In genomic region chr7:22486597-22486996, GRCh38 we compare ENCODE assay signal across 18 cellular contexts. TPM values are rescaled to one million over a fixed set of nuclear protein-coding genes. Genes with fewer than 3 reads are reported as not detected.
"Had no signal": no experiment of that assay in that cellular context is flagged by ENCODE, and none has a peak within 500 bp of the region (broad histone marks: within the 10 kb centered on the region; RNA-seq: fewer than 3 reads in every experiment).

No MANE protein-coding gene starts in this region.

- H3K27me3 ChIP-seq: cardiac muscle cell, transverse colon had no signal

- H3K4me3 Mint-ChIP-seq: activated CD4-positive, alpha-beta memory T cell treated with anti-CD3 and anti-CD28 coated beads, Interleukin-2, amount 10 ng/mL, durations not matched to agents 7 days and 5 days; activated naive CD4-positive, alpha-beta T cell treated with anti-CD3 and anti-CD28 coated beads, Interleukin-2, amount 10 ng/mL, durations not matched to agents 7 days and 5 days; activated T-cell treated with anti-CD3 and anti-CD28 coated beads, Interleukin-2, amount 50 U/mL, for 24 hours; mesothelial cell of epicardium; T-helper 1 cell treated with Interleukin-12 subunit alpha and Interleukin-12 subunit beta and Interleukin-4 antibody, amounts not matched to agents 30 μg/mL and 1 μg/mL, for 36 hours had no signal

- H3K4me3 ChIP-seq: cardiac muscle cell, lower lobe of right lung, skin epidermis, transverse colon had no signal

- H3K9me3 ChIP-seq: lower lobe of right lung, transverse colon had no signal

- H3K9me3 Mint-ChIP-seq: activated CD4-positive, alpha-beta memory T cell treated with anti-CD3 and anti-CD28 coated beads, Interleukin-2, amount 10 ng/mL, durations not matched to agents 7 days and 5 days; activated naive CD4-positive, alpha-beta T cell treated with anti-CD3 and anti-CD28 coated beads, Interleukin-2, amount 10 ng/mL, durations not matched to agents 7 days and 5 days; activated T-cell treated with anti-CD3 and anti-CD28 coated beads, Interleukin-2, amount 50 U/mL, for 24 hours; T-helper 1 cell treated with Interleukin-12 subunit alpha and Interleukin-12 subunit beta and Interleukin-4 antibody, amounts not matched to agents 30 μg/mL and 1 μg/mL, for 36 hours had no signal

- H3K27ac ChIP-seq: cardiac muscle cell, epithelial cell of prostate, lower lobe of right lung, skin epidermis, transverse colon, WERI-Rb-1 had no signal

- DNase-seq: activated CD4-positive, alpha-beta memory T cell treated with anti-CD3 and anti-CD28 coated beads, Interleukin-2, amount 10 ng/mL, durations not matched to agents 7 days and 5 days; activated naive CD4-positive, alpha-beta T cell treated with anti-CD3 and anti-CD28 coated beads, Interleukin-2, amount 10 ng/mL, durations not matched to agents 7 days and 5 days; activated T-cell treated with anti-CD3 and anti-CD28 coated beads, Interleukin-2, amount 50 U/mL, for 24 hours; foreskin melanocyte; left cardiac atrium; lower lobe of right lung; posterior cingulate gyrus; retina; stimulated activated CD4-positive, alpha-beta T cell treated with anti-CD3 and anti-CD28 coated beads, Interleukin-4, amount 100 ng/mL, for 4 hours; stimulated activated CD8-positive, alpha-beta memory T cell treated with anti-CD3 and anti-CD28 coated beads, Interleukin-4, amount 100 ng/mL, for 48 hours; stimulated activated naive CD4-positive, alpha-beta T cell treated with Interleukin-2 at 50 U/mL for 16 hours; transverse colon; WERI-Rb-1 had no signal

- H3K36me3 Mint-ChIP-seq: activated naive CD4-positive, alpha-beta T cell treated with anti-CD3 and anti-CD28 coated beads, Interleukin-2, amount 10 ng/mL, durations not matched to agents 7 days and 5 days; mesothelial cell of epicardium had no signal

- H3K36me3 ChIP-seq: cardiac muscle cell, lower lobe of right lung, transverse colon, WERI-Rb-1 had no signal

- ATAC-seq: left cardiac atrium, lower lobe of right lung had no signal

- H3K27ac Mint-ChIP-seq: activated CD4-positive, alpha-beta memory T cell treated with anti-CD3 and anti-CD28 coated beads, Interleukin-2, amount 10 ng/mL, durations not matched to agents 7 days and 5 days; activated naive CD4-positive, alpha-beta T cell treated with anti-CD3 and anti-CD28 coated beads, Interleukin-2, amount 10 ng/mL, durations not matched to agents 7 days and 5 days; activated T-cell treated with anti-CD3 and anti-CD28 coated beads, Interleukin-2, amount 50 U/mL, for 24 hours; mesothelial cell of epicardium; T-helper 1 cell treated with Interleukin-12 subunit alpha and Interleukin-12 subunit beta and Interleukin-4 antibody, amounts not matched to agents 30 μg/mL and 1 μg/mL, for 36 hours had no signal

RNA-seq across cellular contexts. Expression of gene STEAP1B, which starts 13.4 kb away (rescaled TPM):
- total RNA-seq: cardiac muscle cell had no signal
